ENCODE assay signal across 28 cellular contexts in the genomic region with DNA sequence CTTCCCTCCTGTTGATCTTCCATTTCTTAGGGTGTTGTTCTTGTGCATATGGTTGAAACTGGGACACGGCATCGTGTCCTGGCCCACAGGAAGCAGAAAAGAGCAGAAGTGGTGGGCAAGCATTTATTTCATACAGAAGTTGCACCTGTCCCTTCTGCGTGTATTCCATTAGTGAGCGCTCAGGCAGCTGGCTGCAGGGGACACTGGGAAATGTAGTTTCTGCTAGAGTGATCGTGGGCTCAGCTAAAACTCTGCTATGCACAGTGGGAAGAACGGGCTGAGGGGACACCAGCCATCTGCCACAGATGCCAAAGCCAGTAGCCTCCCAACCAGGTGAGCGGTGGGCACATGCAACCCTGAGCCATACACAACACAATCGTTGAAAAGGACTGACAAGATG.
"Had no signal": no experiment of that assay in that cellular context is flagged by ENCODE, and none has a peak within 500 bp of the region (broad histone marks: within the 10 kb centered on the region; RNA-seq: fewer than 3 reads in every experiment).

No MANE protein-coding gene starts in this region.

- DNase-seq: activated CD4-positive, alpha-beta memory T cell treated with anti-CD3 and anti-CD28 coated beads, Interleukin-2, amount 10 ng/mL, durations not matched to agents 7 days and 5 days; activated CD4-positive, alpha-beta T cell treated with anti-CD3 and anti-CD28 coated beads for 1 hour; activated CD4-positive, alpha-beta T cell treated with anti-CD3 and anti-CD28 coated beads for 4 hours; activated CD4-positive, alpha-beta T cell treated with anti-CD3 and anti-CD28 coated beads, Interleukin-2, amount 10 ng/mL, durations not matched to agents 7 days and 5 days; activated CD4-positive, alpha-beta T cell treated with anti-CD3 and anti-CD28 coated beads, Interleukin-2, amount 50 U/mL, for 4 hours; activated CD8-positive, alpha-beta memory T cell treated with anti-CD3 and anti-CD28 coated beads, Interleukin-2, amount 50 U/mL, for 48 hours; activated gamma-delta T cell; activated naive CD4-positive, alpha-beta T cell; activated naive CD4-positive, alpha-beta T cell treated with anti-CD3 and anti-CD28 coated beads, Interleukin-2, amount 10 ng/mL, durations not matched to agents 7 days and 5 days; activated naive CD8-positive, alpha-beta T cell treated with anti-CD3 and anti-CD28 coated beads, Interleukin-2, amount 10 ng/mL, durations not matched to agents 7 days and 5 days; activated T-cell treated with anti-CD3 and anti-CD28 coated beads for 4 hours; activated T-cell treated with anti-CD3 and anti-CD28 coated beads, Interleukin-2, amount 50 U/mL, for 24 hours; activated T-cell treated with anti-CD3 and anti-CD28 coated beads, Interleukin-2, amount 50 U/mL, for 72 hours; central memory CD4-positive, alpha-beta T cell; cerebellar nuclear complex; colonic mucosa; effector CD8-positive, alpha-beta T cell; esophagus squamous epithelium; foreskin melanocyte; heart right ventricle; T-helper 9 cell had no signal

- H3K27ac ChIP-seq: ascending aorta, breast epithelium, cardiac muscle cell, colonic mucosa, epithelial cell of prostate, esophagus squamous epithelium, gastroesophageal sphincter, heart right ventricle had no signal

- ATAC-seq: activated naive CD4-positive, alpha-beta T cell treated with anti-CD3 and anti-CD28 coated beads, Interleukin-2, amount 50 U/mL, for 72 hours; activated T-cell treated with anti-CD3 and anti-CD28 coated beads, Interleukin-2, amount 50 U/mL, for 72 hours; gastroesophageal sphincter; heart right ventricle; WTC11 had no signal

- H3K27me3 ChIP-seq: ascending aorta, breast epithelium, cardiac muscle cell, colonic mucosa, gastroesophageal sphincter had no signal

- H3K4me3 ChIP-seq: ascending aorta, breast epithelium, cardiac muscle cell, colonic mucosa, esophagus squamous epithelium, gastroesophageal sphincter, heart right ventricle had no signal

- H3K9me3 ChIP-seq: ascending aorta, breast epithelium, colonic mucosa, esophagus squamous epithelium, gastroesophageal sphincter, heart right ventricle had no signal

- H3K4me1 ChIP-seq: ascending aorta, breast epithelium, colonic mucosa, esophagus squamous epithelium, gastroesophageal sphincter, heart right ventricle had no signal

- H3K36me3 ChIP-seq: ascending aorta, breast epithelium, cardiac muscle cell, colonic mucosa, esophagus squamous epithelium had no signal
